In the genomic region with DNA sequence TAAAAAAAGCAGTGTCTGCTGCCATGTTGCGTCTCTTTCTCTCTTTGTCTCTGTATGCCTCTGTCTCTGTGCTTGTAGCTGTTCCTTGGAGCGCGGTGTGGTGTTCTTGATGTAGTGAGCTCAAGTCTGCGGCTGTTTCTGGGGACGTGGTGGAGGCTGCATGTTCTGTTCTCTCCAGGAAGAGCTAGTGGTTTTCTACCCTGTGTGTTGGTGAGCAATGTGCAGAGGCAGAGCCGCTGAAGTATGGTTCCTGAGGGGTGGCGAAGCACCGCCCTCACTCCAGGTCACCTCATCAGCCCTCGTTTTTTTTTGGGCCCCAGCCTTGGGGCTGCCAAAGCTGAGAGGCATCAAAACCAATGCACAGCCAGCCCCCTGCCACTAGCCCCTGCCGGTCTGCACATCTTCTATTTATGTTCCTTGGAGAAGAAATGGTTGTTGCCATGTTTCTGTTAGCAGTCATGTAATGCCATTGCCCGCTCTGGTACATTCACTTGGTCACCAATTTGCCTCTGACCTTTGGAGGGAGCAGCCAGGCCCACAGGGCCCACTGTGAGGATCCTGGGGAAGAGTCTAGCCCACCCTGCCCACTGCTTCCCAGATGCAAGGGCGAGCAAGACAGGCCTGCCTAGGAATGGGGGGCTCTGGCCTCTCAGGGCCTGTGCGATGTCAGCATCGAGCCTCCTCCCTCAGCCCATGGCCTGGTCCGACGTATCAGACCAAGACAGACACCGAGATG, we compare ENCODE assay signal across 11 cellular contexts. TPM values are rescaled to one million over a fixed set of nuclear protein-coding genes. Genes with fewer than 3 reads are reported as not detected.
DNase-seq lines count a peak whose midpoint lies in the region; ATAC-seq and TF ChIP-seq lines count a peak whose summit lies in the region.
"Had no signal": no experiment of that assay in that cellular context is flagged by ENCODE, and none has a peak within 500 bp of the region (broad histone marks: within the 10 kb centered on the region; RNA-seq: fewer than 3 reads in every experiment).

No MANE protein-coding gene starts in this region.

- in situ Hi-C loops in G401 (cut with HindIII; ENCODE audit: low sequenced_read_pairs): no loop called here

- BruUV-seq in PC-9 (replicated peaks; lab: Mats Ljungman, UMichigan): no TSS peak

- TF ChIP-seq CTCF in cardiac muscle cell (IDR thresholded peaks at IDR 0.05; ENCODE audit: low read depth, low read length) (no peak), right atrium auricular region (IDR thresholded peaks at IDR 0.05) (no peak), type B pancreatic cell (conservative IDR thresholded peaks at IDR 0.05) (no peak), PC-9 (conservative IDR thresholded peaks at IDR 0.05) (no peak)

- peak overlapping the region; percentile 78 for H3K4me3 Mint-ChIP-seq in activated T-helper 2 cell treated with anti-CD3 and anti-CD28 coated beads, Interferon-gamma antibody, Interleukin-2, Interleukin-4, amounts not matched to agents 10 μg/mL and 5 μg/mL and 100 μg/mL, durations not matched to agents 14 hours and 24 hours and 36 hours (ENCODE audit: low read depth)
- peak overlapping the region; percentile 73 to 91 (median 86) for H3K4me3 Mint-ChIP-seq in naive thymus-derived CD8-positive, alpha-beta T cell
- H3K4me3 Mint-ChIP-seq in type B pancreatic cell: peak overlapping the region; percentile 33

- peaks cover 66% of the 10 kb centered on the region for H3K4me1 Mint-ChIP-seq in activated T-helper 2 cell treated with anti-CD3 and anti-CD28 coated beads, Interferon-gamma antibody, Interleukin-2, Interleukin-4, amounts not matched to agents 10 μg/mL and 5 μg/mL and 100 μg/mL, durations not matched to agents 14 hours and 24 hours and 36 hours (ENCODE audit: low read depth)
- peaks cover 34 to 86% (median 80%) of the 10 kb centered on the region in 4 donors for H3K4me1 Mint-ChIP-seq in naive thymus-derived CD8-positive, alpha-beta T cell
- H3K4me1 Mint-ChIP-seq in type B pancreatic cell (ENCODE audit: unreplicated experiment): peaks cover 3% of the 10 kb centered on the region

- H4K20me1 ChIP-seq in PC-9 (ENCODE audit: insufficient read depth): peaks cover 54% of the 10 kb centered on the region

- DNase-seq in cardiac muscle cell (ENCODE audit: low read depth in 1 of 2, low spot score in 1 of 2) (no peak), right atrium auricular region (ENCODE audit: low spot score) (no peak), type B pancreatic cell (ENCODE audit: extremely low spot score, unreplicated experiment) (no peak), G401 (ENCODE audit: low spot score) (no peak), PC-9 (no peak), NCI-H2227 (lab: John Stamatoyannopoulos, UW; ENCODE audit: unreplicated experiment) (no peak)
- DNase-seq in activated T-helper 2 cell treated with anti-CD3 and anti-CD28 coated beads, Interferon-gamma antibody, Interleukin-2, Interleukin-4, amounts not matched to agents 10 μg/mL and 5 μg/mL and 100 μg/mL, durations not matched to agents 14 hours and 24 hours and 36 hours (ENCODE audit: low spot score): peak; percentile 69
- peak; percentile 27 to 86 (median 71) for DNase-seq in naive thymus-derived CD8-positive, alpha-beta T cell
- DNase-seq: caudate nucleus had no signal

- CTCF ChIA-PET in PC-9 (lab: Charles Lee): no interaction called here

- no peak overlapping the region for H2AFZ ChIP-seq in PC-9

- H3K36me3 ChIP-seq in cardiac muscle cell (peaks cover 92% of the 10 kb centered on the region), right atrium auricular region (peaks cover 100% of the 10 kb centered on the region), PC-9 (ENCODE audit: low read depth) (peaks cover 64% of the 10 kb centered on the region)

- H3K9me2 ChIP-seq in PC-9 (ENCODE audit: insufficient read depth): no peaks in the 10 kb centered on the region

- H3K9me3 Mint-ChIP-seq in activated T-helper 2 cell treated with anti-CD3 and anti-CD28 coated beads, Interferon-gamma antibody, Interleukin-2, Interleukin-4, amounts not matched to agents 10 μg/mL and 5 μg/mL and 100 μg/mL, durations not matched to agents 14 hours and 24 hours and 36 hours: no peaks in the 10 kb centered on the region
- peaks cover 0 to 4% (median 0%) of the 10 kb centered on the region in 9 donors for H3K9me3 Mint-ChIP-seq in naive thymus-derived CD8-positive, alpha-beta T cell
- no peaks in the 10 kb centered on the region for H3K9me3 Mint-ChIP-seq in type B pancreatic cell

- H3K27ac ChIP-seq in cardiac muscle cell (peak overlapping the region; percentile 24), right atrium auricular region (no peak overlapping the region), PC-9 (no peak overlapping the region)

- H3F3A ChIP-seq in PC-9 (ENCODE audit: insufficient read depth, low read depth): peaks cover 94% of the 10 kb centered on the region

- no peak overlapping the region for H3K4me2 ChIP-seq in PC-9

- POLR2A ChIA-PET in naive thymus-derived CD8-positive, alpha-beta T cell (lab: Charles Lee): interaction anchor here (0.5 to 3.1 kb wide), 21 partner anchors 9 to 301 kb away, joined by 3 to 37 read pairs (median 5); a partner anchor contains a TSS
- POLR2A ChIA-PET in PC-9 (lab: Charles Lee; ENCODE audit: unreplicated experiment): interaction anchor here (0.5 kb wide), 1 partner anchor 9 kb away, joined by 20 read pairs; no protein-coding TSS in a partner anchor

- H3K36me3 Mint-ChIP-seq in activated T-helper 2 cell treated with anti-CD3 and anti-CD28 coated beads, Interferon-gamma antibody, Interleukin-2, Interleukin-4, amounts not matched to agents 10 μg/mL and 5 μg/mL and 100 μg/mL, durations not matched to agents 14 hours and 24 hours and 36 hours (ENCODE audit: low read depth): peaks cover 98% of the 10 kb centered on the region
- H3K36me3 Mint-ChIP-seq in naive thymus-derived CD8-positive, alpha-beta T cell: peaks cover 9 to 98% (median 47%) of the 10 kb centered on the region in 3 donors
- H3K36me3 Mint-ChIP-seq in type B pancreatic cell: peaks cover 62% of the 10 kb centered on the region

- H3K9me3 ChIP-seq in cardiac muscle cell (ENCODE audit: low read depth): no peaks in the 10 kb centered on the region
- H3K9me3 ChIP-seq in right atrium auricular region: no peaks in the 10 kb centered on the region
- H3K9me3 ChIP-seq in PC-9 (ENCODE audit: insufficient read depth, low read depth): no peaks in the 10 kb centered on the region

- peak overlapping the region; percentile 88 for H3K27ac Mint-ChIP-seq in activated T-helper 2 cell treated with anti-CD3 and anti-CD28 coated beads, Interferon-gamma antibody, Interleukin-2, Interleukin-4, amounts not matched to agents 10 μg/mL and 5 μg/mL and 100 μg/mL, durations not matched to agents 14 hours and 24 hours and 36 hours
- peak overlapping the region; percentile 86 to 98 (median 94) for H3K27ac Mint-ChIP-seq in naive thymus-derived CD8-positive, alpha-beta T cell
- H3K27ac Mint-ChIP-seq in type B pancreatic cell: peak overlapping the region; percentile 68

- peaks cover 64% of the 10 kb centered on the region for H3K79me2 ChIP-seq in PC-9 (ENCODE audit: low read depth)

- intact Hi-C loops in activated T-helper 2 cell treated with anti-CD3 and anti-CD28 coated beads, Interferon-gamma antibody, Interleukin-2, Interleukin-4, amounts not matched to agents 10 μg/mL and 5 μg/mL and 100 μg/mL, durations not matched to agents 14 hours and 24 hours and 36 hours (cut with micrococcal nuclease): loop anchor here (10.0 kb wide), 1 partner anchor 502 kb away; a partner anchor contains a TSS
- intact Hi-C loops in PC-9 (cut with micrococcal nuclease; ENCODE audit: unreplicated experiment): no loop called here

- H3K4me3 ChIP-seq in cardiac muscle cell: no peak overlapping the region
- H3K4me3 ChIP-seq in right atrium auricular region: no peak overlapping the region
- H3K4me3 ChIP-seq in PC-9: no peak overlapping the region

- H3K4me1 ChIP-seq in cardiac muscle cell (ENCODE audit: low read depth) (no peaks in the 10 kb centered on the region), right atrium auricular region (peaks cover 0 to 23% of the 10 kb centered on the region in 2 donors), PC-9 (replicated peaks; ENCODE audit: insufficient read depth) (peaks cover 38% of the 10 kb centered on the region)

- H3K27me3 ChIP-seq in cardiac muscle cell (no peaks in the 10 kb centered on the region), right atrium auricular region (no peaks in the 10 kb centered on the region), PC-9 (ENCODE audit: insufficient read depth, low read depth) (no peaks in the 10 kb centered on the region)

- H3K27me3 Mint-ChIP-seq in activated T-helper 2 cell treated with anti-CD3 and anti-CD28 coated beads, Interferon-gamma antibody, Interleukin-2, Interleukin-4, amounts not matched to agents 10 μg/mL and 5 μg/mL and 100 μg/mL, durations not matched to agents 14 hours and 24 hours and 36 hours (ENCODE audit: low read depth): no peaks in the 10 kb centered on the region
- peaks cover 0 to 5% (median 0%) of the 10 kb centered on the region in 5 donors for H3K27me3 Mint-ChIP-seq in naive thymus-derived CD8-positive, alpha-beta T cell
- H3K27me3 Mint-ChIP-seq in type B pancreatic cell: no peaks in the 10 kb centered on the region

- ATAC-seq in naive thymus-derived CD8-positive, alpha-beta T cell: peak; percentile 86

RNA-seq across cellular contexts. Expression of a gene that starts 7.2 kb away (rescaled TPM):
- total RNA-seq in cardiac muscle cell: 300 and 326 TPM in 2 replicates
- polyA plus RNA-seq in cardiac muscle cell: 240 and 291 TPM in 2 replicates
- total RNA-seq in right atrium auricular region: 100 to 1,000 TPM; 102 to 115 TPM
- total RNA-seq in activated T-helper 2 cell treated with anti-CD3 and anti-CD28 coated beads, Interferon-gamma antibody, Interleukin-2, Interleukin-4, amounts not matched to agents 10 μg/mL and 5 μg/mL and 100 μg/mL, durations not matched to agents 14 hours and 24 hours and 36 hours: 700 and 708 TPM in 2 replicates
- 100 to 1,000 TPM; 390 to 406 TPM for total RNA-seq in naive thymus-derived CD8-positive, alpha-beta T cell
- 10 to 100 TPM; 70.6 to 77.6 (median 71.4) TPM for polyA plus RNA-seq in naive thymus-derived CD8-positive, alpha-beta T cell
- 338 and 451 TPM in 2 replicates for total RNA-seq in type B pancreatic cell (ENCODE audit: low replicate concordance)
- 600 and 749 TPM in 2 replicates for total RNA-seq in G401 (2014; rRNA removed; shearing (Covaris generic))
- total RNA-seq in PC-9 (2021): 368 and 443 TPM in 2 replicates

RNA-seq across cellular contexts. Expression of a gene that starts 11.0 kb away (rescaled TPM):
- 171 and 180 TPM in 2 replicates for total RNA-seq in cardiac muscle cell
- 360 and 430 TPM in 2 replicates for polyA plus RNA-seq in cardiac muscle cell
- total RNA-seq in right atrium auricular region: 100 to 1,000 TPM; 309 to 329 TPM
- 180 and 183 TPM in 2 replicates for total RNA-seq in activated T-helper 2 cell treated with anti-CD3 and anti-CD28 coated beads, Interferon-gamma antibody, Interleukin-2, Interleukin-4, amounts not matched to agents 10 μg/mL and 5 μg/mL and 100 μg/mL, durations not matched to agents 14 hours and 24 hours and 36 hours
- 100 to 1,000 TPM; 118 to 138 TPM for total RNA-seq in naive thymus-derived CD8-positive, alpha-beta T cell
- 100 to 1,000 TPM; 218 to 291 (median 238) TPM for polyA plus RNA-seq in naive thymus-derived CD8-positive, alpha-beta T cell
- total RNA-seq in type B pancreatic cell (ENCODE audit: low replicate concordance): 134 and 142 TPM in 2 replicates
- total RNA-seq in G401 (2014; rRNA removed; shearing (Covaris generic)): 210 and 267 TPM in 2 replicates
- total RNA-seq in PC-9 (2021): 142 and 143 TPM in 2 replicates

RNA-seq across cellular contexts. Expression of a gene that starts 29.9 kb away (rescaled TPM):
- total RNA-seq in cardiac muscle cell (0.46 and 1.0 TPM in 2 replicates), right atrium auricular region (under 1 TPM in 1 of 2 donors, not detected in 1; 0.67 TPM), type B pancreatic cell (ENCODE audit: low replicate concordance) (33.4 and 104 TPM in 2 replicates), PC-9 (2021) (1.0 and 2.2 TPM in 2 replicates)
- polyA plus RNA-seq in cardiac muscle cell: 0.50 and 2.0 TPM in 2 replicates
- 1.6 and 2.0 TPM in 2 replicates for total RNA-seq in activated T-helper 2 cell treated with anti-CD3 and anti-CD28 coated beads, Interferon-gamma antibody, Interleukin-2, Interleukin-4, amounts not matched to agents 10 μg/mL and 5 μg/mL and 100 μg/mL, durations not matched to agents 14 hours and 24 hours and 36 hours
- total RNA-seq in naive thymus-derived CD8-positive, alpha-beta T cell: 10 to 100 TPM in 1 of 2 experiments, 1 to 10 TPM in 1; 9.6 to 10.7 TPM
- under 1 TPM in 1 of 3 donors, not detected in 2; 0.27 TPM for polyA plus RNA-seq in naive thymus-derived CD8-positive, alpha-beta T cell
- total RNA-seq in G401 (2014; rRNA removed; shearing (Covaris generic)): not detected in 2 replicates
- total RNA-seq: pulmonary artery endothelial cell, SK-MEL-5 had no signal

RNA-seq across cellular contexts. Expression of a gene that starts 35.5 kb away (rescaled TPM):
- 8.4 and 8.9 TPM in 2 replicates for total RNA-seq in cardiac muscle cell
- polyA plus RNA-seq in cardiac muscle cell: 3.9 and 10.6 TPM in 2 replicates
- total RNA-seq in right atrium auricular region: 1 to 10 TPM; 3.3 to 5.5 TPM
- total RNA-seq in activated T-helper 2 cell treated with anti-CD3 and anti-CD28 coated beads, Interferon-gamma antibody, Interleukin-2, Interleukin-4, amounts not matched to agents 10 μg/mL and 5 μg/mL and 100 μg/mL, durations not matched to agents 14 hours and 24 hours and 36 hours: 70.2 and 73.4 TPM in 2 replicates
- 10 to 100 TPM; 52.9 to 55.0 TPM for total RNA-seq in naive thymus-derived CD8-positive, alpha-beta T cell
- 10 to 100 TPM; 29.9 to 64.7 (median 40.5) TPM for polyA plus RNA-seq in naive thymus-derived CD8-positive, alpha-beta T cell
- total RNA-seq in type B pancreatic cell (ENCODE audit: low replicate concordance): 1.7 and 3.4 TPM in 2 replicates
- total RNA-seq in G401 (2014; rRNA removed; shearing (Covaris generic)): 5.6 and 7.3 TPM in 2 replicates
- 10.3 and 14.6 TPM in 2 replicates for total RNA-seq in PC-9 (2021)

RNA-seq across cellular contexts. Expression of a gene that starts 53.6 kb away (rescaled TPM):
- total RNA-seq in cardiac muscle cell (not detected in 2 replicates), right atrium auricular region (1 to 10 TPM in 1 of 2 donors, not detected in 1; 1.8 TPM), type B pancreatic cell (ENCODE audit: low replicate concordance) (not detected in 2 replicates), PC-9 (2021) (not detected in 2 replicates)
- not detected in 2 replicates for polyA plus RNA-seq in cardiac muscle cell
- not detected in 2 replicates for total RNA-seq in activated T-helper 2 cell treated with anti-CD3 and anti-CD28 coated beads, Interferon-gamma antibody, Interleukin-2, Interleukin-4, amounts not matched to agents 10 μg/mL and 5 μg/mL and 100 μg/mL, durations not matched to agents 14 hours and 24 hours and 36 hours
- total RNA-seq in naive thymus-derived CD8-positive, alpha-beta T cell: not detected
- not detected for polyA plus RNA-seq in naive thymus-derived CD8-positive, alpha-beta T cell
- total RNA-seq in G401 (2014; rRNA removed; shearing (Covaris generic)): not detected in 2 replicates
- total RNA-seq: pulmonary artery endothelial cell, SK-MEL-5 had no signal

Comparison
In these comparisons a context has a peak if more than half of its experiments do, and no peak if none do; other contexts are left out.
1. DNase-seq: peak in activated T-helper 2 cell treated with anti-CD3 and anti-CD28 coated beads, Interferon-gamma antibody, Interleukin-2, Interleukin-4, amounts not matched to agents 10 μg/mL and 5 μg/mL and 100 μg/mL, durations not matched to agents 14 hours and 24 hours and 36 hours (single experiment) and naive thymus-derived CD8-positive, alpha-beta T cell (10 of 10); none in cardiac muscle cell (0 of 2), right atrium auricular region (single experiment), type B pancreatic cell (single experiment), G401 (single experiment), PC-9 (0 of 2) and NCI-H2227 (single experiment).
2. H3K4me3 Mint-ChIP-seq: peak in every context shown above with its lines; median percentile 86 in naive thymus-derived CD8-positive, alpha-beta T cell; 78 in activated T-helper 2 cell treated with anti-CD3 and anti-CD28 coated beads, Interferon-gamma antibody, Interleukin-2, Interleukin-4, amounts not matched to agents 10 μg/mL and 5 μg/mL and 100 μg/mL, durations not matched to agents 14 hours and 24 hours and 36 hours; 33 in type B pancreatic cell.
3. Peak in every context shown above with its lines, with median percentiles within 50 percentile points of each other: H3K27ac Mint-ChIP-seq.